In genomic region chr1:200693327-200693726, GRCh38 we compare ENCODE assay signal across 19 cellular contexts. TPM values are rescaled to one million over a fixed set of nuclear protein-coding genes. Genes with fewer than 3 reads are reported as not detected.
DNase-seq lines count a peak whose midpoint lies in the region; ATAC-seq, FAIRE-seq and TF ChIP-seq lines count a peak whose summit lies in the region.
"Had no signal": no experiment of that assay in that cellular context is flagged by ENCODE, and none has a peak within 500 bp of the region (broad histone marks: within the 10 kb centered on the region; RNA-seq: fewer than 3 reads in every experiment).

No MANE protein-coding gene starts in this region.

- POLR2A ChIA-PET in A549 (lab: Yijun Ruan, JAX), result no interaction called here

- H3K4me1 Mint-ChIP-seq in GM23338 (no peaks in the 10 kb centered on the region; the same call in 2 of the 3 replicates), memory B cell (no peaks in the 10 kb centered on the region)

- no peaks in the 10 kb centered on the region for H3F3A ChIP-seq in GM23338 (replicated peaks; ENCODE audit: low read depth)

- no peak for TF ChIP-seq CTCF in A549 (IDR thresholded peaks at IDR 0.05)
- TF ChIP-seq CTCF in GM23338 (conservative IDR thresholded peaks at IDR 0.05; ENCODE audit: low read depth in 2 of 2), result no peak
- TF ChIP-seq CTCF in brain microvascular endothelial cell (IDR thresholded peaks at IDR 0.05; ENCODE audit: low read depth, low read length, missing control alignments), result no peak

- FAIRE-seq in A549 (lab: Jason Lieb, UNC), result no peak
- FAIRE-seq: A204.1 had no signal

- H3K9me2 ChIP-seq in GM23338 (ENCODE audit: insufficient read depth), result no peaks in the 10 kb centered on the region

- H3K9me3 ChIP-seq in A549, result no peaks in the 10 kb centered on the region
- H3K9me3 ChIP-seq: BE2C, Peyer's patch, SJCRH30 had no signal

- no peak for TF ChIP-seq EP300 in A549 (IDR thresholded peaks at IDR 0.05)

- H3K36me3 ChIP-seq in GM23338 (ENCODE audit: insufficient read depth), result no peaks in the 10 kb centered on the region
- H3K36me3 ChIP-seq in brain microvascular endothelial cell (replicated peaks), result no peaks in the 10 kb centered on the region
- H3K36me3 ChIP-seq: BE2C, Peyer's patch, SJCRH30 had no signal

- H2AFZ ChIP-seq in GM23338, result peak overlapping the region; percentile 89; the same call in 1 of the 2 replicates

- H3K27ac ChIP-seq in A549 (no peak overlapping the region), GM23338 (ENCODE audit: low read depth) (no peak overlapping the region), brain microvascular endothelial cell (no peak overlapping the region)
- H3K27ac ChIP-seq: Peyer's patch, SJCRH30 had no signal

- no peaks in the 10 kb centered on the region for H4K20me1 ChIP-seq in GM23338 (replicated peaks; ENCODE audit: insufficient read depth)

- H3K9me3 Mint-ChIP-seq in GM23338, result no peaks in the 10 kb centered on the region
- no peaks in the 10 kb centered on the region for H3K9me3 Mint-ChIP-seq in memory B cell

- H3K4me3 ChIP-seq in A549, result no peak overlapping the region
- no peak overlapping the region for H3K4me3 ChIP-seq in GM23338
- H3K4me3 ChIP-seq in brain microvascular endothelial cell (ENCODE audit: low read depth, low read length), result no peak overlapping the region
- H3K4me3 ChIP-seq: Peyer's patch, SJCRH30 had no signal

- ATAC-seq in A549 (peak in 1 of 2 experiments; percentile 51; a peak in 1 of 6 replicates), GM23338 (no peak), memory B cell (ENCODE audit: low read depth) (peak; percentile 49)

- no peak for TF ChIP-seq POLR2A in A549 (IDR thresholded peaks at IDR 0.05; ENCODE audit: low read length)

- no peaks in the 10 kb centered on the region for H3K79me2 ChIP-seq in GM23338 (replicated peaks; ENCODE audit: insufficient read depth)

- H3K4me3 Mint-ChIP-seq in GM23338 (no peak overlapping the region), memory B cell (no peak overlapping the region)

- H3K36me3 Mint-ChIP-seq in GM23338 (ENCODE audit: low read depth) (no peaks in the 10 kb centered on the region), memory B cell (no peaks in the 10 kb centered on the region)

- no peak for TF ChIP-seq RAD21 in A549 (conservative IDR thresholded peaks at IDR 0.05 in 1 of 2, IDR thresholded peaks at IDR 0.05 in 1 of 2)

- in situ Hi-C loops in SK-MEL-5 (cut with HindIII; ENCODE audit: low pct_unique_long_range_greater_than_20kb, low sequenced_read_pairs) (no loop called here), brain microvascular endothelial cell (cut with HindIII; ENCODE audit: low pct_ligation_motif_present, low sequenced_read_pairs) (no loop called here)

- H3K27ac Mint-ChIP-seq in GM23338 (no peak overlapping the region), memory B cell (no peak overlapping the region)

- DNase-seq in A549 (ENCODE audit: low read depth in 1 of 2, low spot score in 1 of 2) (peak in 1 of 2 experiments; percentile 16), GM23338 (ENCODE audit: low spot score) (no peak), SK-MEL-5 (ENCODE audit: low read depth, low spot score) (peak; percentile 7), memory B cell (ENCODE audit: low spot score in 2 of 2) (no peak), NCI-H2196 (lab: John Stamatoyannopoulos, UW; ENCODE audit: unreplicated experiment) (no peak), brain microvascular endothelial cell (no peak), inferior parietal cortex (ENCODE audit: extremely low spot score) (no peak)
- DNase-seq: BE2C, KBM-7, MV-4-11, NCI-H1694, NCI-H2081, NCI-H2171, NCI-H524 treated with DMSO at 0.1 percent for 48 hours, NCI-H82, Peyer's patch, T-helper 1 cell had no signal

- no peaks in the 10 kb centered on the region for H3K27me3 Mint-ChIP-seq in GM23338 (ENCODE audit: insufficient read depth, low read depth, poor library complexity)
- no peaks in the 10 kb centered on the region for H3K27me3 Mint-ChIP-seq in memory B cell

- H3K27me3 ChIP-seq in GM23338 (ENCODE audit: insufficient read depth) (no peaks in the 10 kb centered on the region), brain microvascular endothelial cell (replicated peaks) (no peaks in the 10 kb centered on the region)
- H3K27me3 ChIP-seq: BE2C, Peyer's patch, SJCRH30 had no signal

- CTCF ChIA-PET in A549 (lab: Yijun Ruan, JAX), result interaction anchor here (0.7 kb wide), 1 partner anchor 126 kb away, joined by 4 read pairs; no protein-coding TSS in a partner anchor

- H3K4me1 ChIP-seq in A549 (no peaks in the 10 kb centered on the region), GM23338 (ENCODE audit: insufficient read depth) (no peaks in the 10 kb centered on the region)
- H3K4me1 ChIP-seq: Peyer's patch, SJCRH30 had no signal

- H3K4me2 ChIP-seq in A549 (no peak overlapping the region), GM23338 (no peak overlapping the region)

TF ChIP-seq in A549, 52 proteins besides CTCF, POLR2A, EP300 and RAD21:
- peak; percentile 53; the same call in 1 of the 2 replicates for TF ChIP-seq USF2 (IDR thresholded peaks at IDR 0.05)
- TF ChIP-seq HES2 (IDR thresholded peaks at IDR 0.05), result no peak

RNA-seq across cellular contexts. Expression of gene DDX59, which starts 23.6 kb away (rescaled TPM):
- polyA plus RNA-seq in A549 (2011; rRNA removed), result 28.7 and 42.9 TPM in 2 replicates
- polyA plus RNA-seq in A549 (2012; cell fraction: cytosol; rRNA removed), result 9.3 and 9.9 TPM in 2 replicates
- polyA plus RNA-seq in A549 (2012; cell fraction: nucleus; rRNA removed), result 4.6 and 9.1 TPM in 2 replicates
- polyA plus RNA-seq in A549 (2017; fragmentation: RNase III; extraction: RNeasy Plus Mini Kit Qiagen cat#74134 plus additional on column Dnase treatment), result 16.0 to 16.6 TPM (median 16.3 TPM) in 3 replicates
- polyA minus RNA-seq in A549 (2011; rRNA and poly(A)+ RNA removed), result 20.9 and 23.3 TPM in 2 replicates
- 15.3 and 15.7 TPM in 2 replicates for total RNA-seq in GM23338 (2014; rRNA removed; shearing (Covaris generic))
- polyA plus RNA-seq in GM23338 (2016; fragmentation: Nextera tagmentation; extraction: Ambion mirVana), result 12.9 and 14.7 TPM in 2 replicates
- 32.4 and 36.7 TPM in 2 replicates for total RNA-seq in SK-MEL-5 (2014; rRNA removed; shearing (Covaris generic))
- polyA plus RNA-seq in SK-MEL-5 (2015; cell fraction: cytosol; rRNA removed), result 27.8 and 28.2 TPM in 2 replicates
- 33.1 and 43.6 TPM in 2 replicates for polyA plus RNA-seq in SK-MEL-5 (2015; cell fraction: nucleus; rRNA removed)

RNA-seq across cellular contexts. Expression of gene CAMSAP2, which starts 45.4 kb away (rescaled TPM):
- polyA plus RNA-seq in A549 (2011; rRNA removed) (28.4 and 28.5 TPM in 2 replicates), A549 (2017; fragmentation: RNase III; extraction: RNeasy Plus Mini Kit Qiagen cat#74134 plus additional on column Dnase treatment) (17.3 to 18.1 TPM (median 17.6 TPM) in 3 replicates), GM23338 (2016; fragmentation: Nextera tagmentation; extraction: Ambion mirVana) (8.2 and 9.1 TPM in 2 replicates)
- polyA plus RNA-seq in A549 (2012; cell fraction: cytosol; rRNA removed), result 3.5 and 4.0 TPM in 2 replicates
- 2.0 and 3.4 TPM in 2 replicates for polyA plus RNA-seq in A549 (2012; cell fraction: nucleus; rRNA removed)
- polyA minus RNA-seq in A549 (2011; rRNA and poly(A)+ RNA removed), result 18.7 and 22.2 TPM in 2 replicates
- total RNA-seq in GM23338 (2014; rRNA removed; shearing (Covaris generic)), result 21.3 and 39.1 TPM in 2 replicates
- 26.6 and 32.8 TPM in 2 replicates for total RNA-seq in SK-MEL-5 (2014; rRNA removed; shearing (Covaris generic))
- polyA plus RNA-seq in SK-MEL-5 (2015; cell fraction: cytosol; rRNA removed), result 11.9 and 21.0 TPM in 2 replicates
- polyA plus RNA-seq in SK-MEL-5 (2015; cell fraction: nucleus; rRNA removed), result 19.9 and 23.6 TPM in 2 replicates
